8 cellular contexts compared by ENCODE assay signal in genomic region chr2:216034065-216034464, GRCh38. TPM values are rescaled to one million over a fixed set of nuclear protein-coding genes. Genes with fewer than 3 reads are reported as not detected.
A peak's percentile ranks its signal among the peaks of the same experiment; 100 is the strongest.
DNase-seq lines count a peak whose midpoint lies in the region; ATAC-seq and TF ChIP-seq lines count a peak whose summit lies in the region.

No MANE protein-coding gene starts in this region.

- H3K36me3 Mint-ChIP-seq in CD4-positive, CD25-positive, alpha-beta regulatory T cell, result peaks cover 26% of the 10 kb centered on the region

- no peak overlapping the region for H3K9ac ChIP-seq in KMS-11

- peaks cover 8 to 29% (median 18%) of the 10 kb centered on the region in 4 donors for H3K4me1 Mint-ChIP-seq in CD4-positive, CD25-positive, alpha-beta regulatory T cell

- H3K27me3 Mint-ChIP-seq in CD4-positive, CD25-positive, alpha-beta regulatory T cell, result no peaks in the 10 kb centered on the region

- no peaks in the 10 kb centered on the region for H3K9me3 ChIP-seq in CD4-positive, CD25-positive, alpha-beta regulatory T cell (ENCODE audit: control insufficient read depth in 2 of 2, low read length in 2 of 2)
- H3K9me3 ChIP-seq in left ventricle myocardium inferior (replicated peaks) (no peaks in the 10 kb centered on the region), sigmoid colon (no peaks in the 10 kb centered on the region)

- no peaks in the 10 kb centered on the region for H4K20me1 ChIP-seq in KMS-11 (ENCODE audit: insufficient read depth)

- H3K4me3 ChIP-seq in CD4-positive, CD25-positive, alpha-beta regulatory T cell (ENCODE audit: low read depth, low read length), result no peak overlapping the region
- H3K4me3 ChIP-seq in KMS-11 (IDR thresholded peaks at IDR 0.05; ENCODE audit: insufficient read depth, low read depth, low read length) (no peak overlapping the region), left ventricle myocardium inferior (no peak overlapping the region), sigmoid colon (no peak overlapping the region)

- no peak overlapping the region for H3K4me3 Mint-ChIP-seq in CD4-positive, CD25-positive, alpha-beta regulatory T cell

- ATAC-seq in CD4-positive, CD25-positive, alpha-beta regulatory T cell (ENCODE audit: low read depth in 2 of 2), result peak; percentile 75 to 82
- peak; percentile 27 for ATAC-seq in GM19463 (IDR thresholded peaks at IDR 0.05; ENCODE audit: unreplicated experiment)
- ATAC-seq in SK-N-SH treated with all-trans-retinoic acid at 6 μM for 48 hours, result peak; percentile 80
- ATAC-seq in HG03457 (IDR thresholded peaks at IDR 0.05; ENCODE audit: unreplicated experiment), result no peak

- H2AFZ ChIP-seq in KMS-11 (ENCODE audit: low read depth), result no peak overlapping the region

- WGBS in sigmoid colon, 2 donors, result 74 to 77% methylated on average over 1 of the region's 1 CpG

- H3K4me1 ChIP-seq in CD4-positive, CD25-positive, alpha-beta regulatory T cell (ENCODE audit: control insufficient read depth, insufficient read depth, low read length, poor library complexity, severe bottlenecking), result no peaks in the 10 kb centered on the region
- peaks cover 22% of the 10 kb centered on the region for H3K4me1 ChIP-seq in KMS-11 (ENCODE audit: low read depth, poor library complexity, severe bottlenecking)
- H3K4me1 ChIP-seq in left ventricle myocardium inferior, result no peaks in the 10 kb centered on the region
- no peaks in the 10 kb centered on the region for H3K4me1 ChIP-seq in sigmoid colon

- TF ChIP-seq CTCF in KMS-11 (conservative IDR thresholded peaks at IDR 0.05; ENCODE audit: low read depth, low read length) (peak; percentile 86), left ventricle myocardium inferior (IDR thresholded peaks at IDR 0.05; ENCODE audit: borderline replicate concordance) (peak; percentile 95), sigmoid colon (IDR thresholded peaks at IDR 0.05) (peak; percentile 31 to 84 (median 58))

- peak; percentile 55 to 89 (median 74) for DNase-seq in CD4-positive, CD25-positive, alpha-beta regulatory T cell
- peak; percentile 72 for DNase-seq in activated naive CD8-positive, alpha-beta T cell treated with anti-CD3 and anti-CD28 coated beads, Interleukin-2, amount 50 U/mL, for 16 hours (ENCODE audit: low read depth, low spot score)
- DNase-seq in left ventricle myocardium inferior (peak; percentile 40), sigmoid colon (no peak)

- no peak overlapping the region for H3K4me2 ChIP-seq in KMS-11

- TF ChIP-seq EP300 in sigmoid colon (IDR thresholded peaks at IDR 0.05), result no peak

- H3K27ac ChIP-seq in CD4-positive, CD25-positive, alpha-beta regulatory T cell (ENCODE audit: insufficient read depth, low read length, poor library complexity, severe bottlenecking), result no peak overlapping the region
- H3K27ac ChIP-seq in KMS-11 (no peak overlapping the region), left ventricle myocardium inferior (replicated peaks) (no peak overlapping the region), sigmoid colon (no peak overlapping the region)

- peak overlapping the region in 1 of 3 donors; percentile 33 for H3K27ac Mint-ChIP-seq in CD4-positive, CD25-positive, alpha-beta regulatory T cell

- H3K36me3 ChIP-seq in CD4-positive, CD25-positive, alpha-beta regulatory T cell (ENCODE audit: control insufficient read depth, insufficient read depth, low read length), result peaks cover 29% of the 10 kb centered on the region
- H3K36me3 ChIP-seq in KMS-11 (ENCODE audit: insufficient read depth) (no peaks in the 10 kb centered on the region), left ventricle myocardium inferior (peaks cover 8% of the 10 kb centered on the region), sigmoid colon (peaks cover 0 to 17% (median 0%) of the 10 kb centered on the region in 4 donors)

- H3K79me2 ChIP-seq in KMS-11 (ENCODE audit: insufficient read depth, low read depth), result no peaks in the 10 kb centered on the region

- intact Hi-C loops in left ventricle myocardium inferior (cut with micrococcal nuclease) (no loop called here), sigmoid colon (cut with DNase I) (loop anchor here (10.0 kb wide), 1 partner anchor 631 kb away; no protein-coding TSS in a partner anchor)

- TF ChIP-seq POLR2A in sigmoid colon (IDR thresholded peaks at IDR 0.05), result no peak

- H3K9me3 Mint-ChIP-seq in CD4-positive, CD25-positive, alpha-beta regulatory T cell, result peaks cover 0 to 2% (median 0%) of the 10 kb centered on the region in 7 donors

- no peaks in the 10 kb centered on the region for H3K27me3 ChIP-seq in CD4-positive, CD25-positive, alpha-beta regulatory T cell (ENCODE audit: control insufficient read depth, insufficient read depth, low read length)
- H3K27me3 ChIP-seq in KMS-11 (ENCODE audit: insufficient read depth, low read depth) (no peaks in the 10 kb centered on the region), left ventricle myocardium inferior (ENCODE audit: low read depth) (no peaks in the 10 kb centered on the region), sigmoid colon (no peaks in the 10 kb centered on the region)

TF ChIP-seq in SK-N-SH treated with all-trans-retinoic acid at 6 μM for 48 hours, 23 proteins besides CTCF, POLR2A, EP300 and RAD21:
- TF ChIP-seq ZNF70 (CRISPR knock-in tag; IDR thresholded peaks at IDR 0.05) (peak; percentile 67; the same call in 1 of the 2 replicates), TCF4 (CRISPR knock-in tag; IDR thresholded peaks at IDR 0.05; ENCODE audit: borderline replicate concordance) (no peak), ESRRG (CRISPR knock-in tag; IDR thresholded peaks at IDR 0.05) (no peak), RARB (CRISPR knock-in tag; IDR thresholded peaks at IDR 0.05) (no peak), TSHZ2 (CRISPR knock-in tag; IDR thresholded peaks at IDR 0.05) (no peak), GLIS3 (CRISPR knock-in tag; IDR thresholded peaks at IDR 0.05) (no peak)

RNA-seq across cellular contexts. Expression of gene MREG, which starts 20.7 kb away (rescaled TPM):
- 10.8 TPM for total RNA-seq in CD4-positive, CD25-positive, alpha-beta regulatory T cell
- polyA plus RNA-seq in CD4-positive, CD25-positive, alpha-beta regulatory T cell, result 1 to 10 TPM in 3 of 4 donors, under 1 TPM in 1; 0.75 to 2.6 (median 2.0) TPM
- 0.22 TPM for total RNA-seq in left ventricle myocardium inferior
- total RNA-seq in sigmoid colon, result 1 to 10 TPM in 3 of 4 donors, under 1 TPM in 1; 0.99 to 1.5 (median 1.3) TPM
- polyA plus RNA-seq in sigmoid colon, result 1 to 10 TPM; 3.0 to 8.8 (median 5.6) TPM

RNA-seq across cellular contexts. Expression of gene PECR, which starts 47.5 kb away (rescaled TPM):
- total RNA-seq in CD4-positive, CD25-positive, alpha-beta regulatory T cell, result 28.0 TPM
- polyA plus RNA-seq in CD4-positive, CD25-positive, alpha-beta regulatory T cell, result 10 to 100 TPM; 43.2 to 73.8 (median 49.0) TPM
- total RNA-seq in left ventricle myocardium inferior (4.0 TPM), sigmoid colon (10 to 100 TPM in 2 of 4 donors, 1 to 10 TPM in 2; 5.0 to 13.9 (median 10.3) TPM)
- 10 to 100 TPM; 15.6 to 25.9 (median 16.8) TPM for polyA plus RNA-seq in sigmoid colon

RNA-seq across cellular contexts. Expression of gene TMEM169, which starts 47.7 kb away (rescaled TPM):
- total RNA-seq in CD4-positive, CD25-positive, alpha-beta regulatory T cell, result 4.6 TPM
- polyA plus RNA-seq in CD4-positive, CD25-positive, alpha-beta regulatory T cell, result 10 to 100 TPM in 1 of 4 donors, 1 to 10 TPM in 3; 7.0 to 12.8 (median 8.7) TPM
- total RNA-seq in left ventricle myocardium inferior, result 0.25 TPM
- 1 to 10 TPM in 2 of 4 donors, under 1 TPM in 1, not detected in 1; 0.82 to 1.4 (median 1.1) TPM for total RNA-seq in sigmoid colon
- under 1 TPM in 1 of 3 donors, not detected in 2; 0.80 TPM for polyA plus RNA-seq in sigmoid colon
